In the genomic region with DNA sequence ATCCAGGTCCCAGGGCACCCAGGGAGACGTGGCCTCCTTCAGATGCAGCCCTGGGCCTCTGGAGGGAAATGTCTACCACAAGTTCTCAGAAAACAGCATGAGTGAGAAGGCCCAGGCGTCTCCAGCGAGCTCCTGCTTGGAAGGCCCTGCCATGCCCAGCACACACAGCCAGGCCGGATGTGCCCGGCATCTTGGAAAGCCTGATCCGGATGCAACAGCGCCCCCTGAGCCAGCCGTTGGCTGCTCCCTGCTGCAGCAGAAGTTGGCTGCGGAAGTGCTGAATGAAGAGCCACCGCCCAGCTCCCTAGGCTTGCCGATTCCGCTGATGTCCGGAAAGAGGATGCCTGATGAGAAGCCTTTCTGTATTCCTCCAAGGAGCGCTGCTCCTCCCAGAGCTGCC, we compare ENCODE assay signal across 1 cellular context.
TF ChIP-seq lines count a peak whose summit lies in the region.

No MANE protein-coding gene starts in this region.

TF ChIP-seq in GM23338, 12 proteins besides CTCF, POLR2A, EP300 and RAD21 (continued from another document):
- no peak for TF ChIP-seq ZNF114 (CRISPR knock-in tag; IDR thresholded peaks at IDR 0.05)
- TF ChIP-seq CREB1 (CRISPR knock-in tag; IDR thresholded peaks at IDR 0.05; ENCODE audit: low read depth), result no peak
